Comparison of ENCODE assay signal across 8 cellular contexts in the genomic region with DNA sequence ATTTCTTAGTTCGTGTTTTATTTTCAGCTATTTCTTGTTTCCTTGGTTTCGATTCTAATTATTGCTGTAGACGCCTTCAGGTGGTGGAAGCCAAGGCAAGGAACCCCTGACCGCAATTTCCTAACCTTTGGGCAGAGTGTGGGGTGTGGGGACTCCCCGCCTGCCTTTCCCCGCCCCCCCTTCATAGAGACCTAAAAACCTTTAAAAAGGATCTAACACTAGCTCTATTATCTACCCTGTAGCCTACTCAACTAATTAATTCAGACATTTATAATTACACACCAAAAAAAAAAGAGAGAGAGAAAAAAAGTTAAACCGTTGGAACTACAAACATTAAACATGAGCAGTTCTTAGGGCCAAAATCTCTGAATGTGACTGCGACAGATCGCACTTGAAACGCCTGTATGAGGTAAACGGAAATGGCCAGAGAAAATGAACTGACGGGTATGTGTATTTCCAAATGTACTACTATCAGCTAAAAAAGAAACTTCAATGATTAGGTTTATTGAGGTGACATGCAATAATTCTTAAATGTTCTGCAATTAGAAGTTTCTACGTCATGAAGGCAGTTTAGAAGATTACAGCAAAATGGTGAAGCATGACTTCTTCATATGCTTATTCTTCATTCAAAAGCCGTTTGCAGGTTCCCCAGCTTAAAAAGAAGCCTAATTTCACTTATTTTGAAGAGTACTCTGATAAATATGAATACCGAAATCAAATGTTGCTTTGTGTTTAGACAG. TPM values are rescaled to one million over a fixed set of nuclear protein-coding genes. Genes with fewer than 3 reads are reported as not detected.
A peak's percentile ranks its signal among the peaks of the same experiment; 100 is the strongest.
DNase-seq lines count a peak whose midpoint lies in the region; ATAC-seq and TF ChIP-seq lines count a peak whose summit lies in the region.

No MANE protein-coding gene starts in this region.

- intact Hi-C loops in Panc1 (cut with micrococcal nuclease; ENCODE audit: unreplicated experiment) (no loop called here), adrenal gland (cut with DNase I) (no loop called here)

- in situ Hi-C loops in Panc1 (cut with HindIII; ENCODE audit: low pct_unique_long_range_greater_than_20kb, low sequenced_read_pairs), result no loop called here

- H3K4me1 ChIP-seq in Panc1 (ENCODE audit: control insufficient read depth, insufficient read depth, low read length) (peaks cover 5% of the 10 kb centered on the region), adrenal gland (replicated peaks in 1 of 2) (peaks cover 0 to 10% of the 10 kb centered on the region in 2 donors)

- no peak for TF ChIP-seq POLR2A in adrenal gland (IDR thresholded peaks at IDR 0.05)

- WGBS in adrenal gland, 4 donors, result 40 to 49% (median 42%) methylated on average over 15 of the region's 15 CpGs

- H3K4me3 ChIP-seq in Panc1 (ENCODE audit: low read depth in 2 of 2, low read length in 2 of 2) (peak overlapping the region; percentile 80 to 83), adrenal gland (peak overlapping the region; percentile 31 to 75 (median 66))

- TF ChIP-seq CTCF in Panc1 (IDR thresholded peaks at IDR 0.05), result no peak
- TF ChIP-seq CTCF in adrenal gland (IDR thresholded peaks at IDR 0.05), result no peak

- H3K9me3 ChIP-seq in Panc1 (ENCODE audit: control insufficient read depth, insufficient read depth, low read depth, low read length) (no peaks in the 10 kb centered on the region), adrenal gland (replicated peaks in 1 of 3) (no peaks in the 10 kb centered on the region)

- BruUV-seq in Panc1 (replicated peaks; lab: Mats Ljungman, UMichigan), result no TSS peak

- H3K36me3 ChIP-seq in Panc1 (ENCODE audit: control insufficient read depth, insufficient read depth, low read length), result no peaks in the 10 kb centered on the region
- no peaks in the 10 kb centered on the region for H3K36me3 ChIP-seq in adrenal gland (replicated peaks in 1 of 2)

- no peaks in the 10 kb centered on the region for H3K27me3 ChIP-seq in Panc1 (ENCODE audit: control insufficient read depth, insufficient read depth, low read length)
- no peaks in the 10 kb centered on the region for H3K27me3 ChIP-seq in adrenal gland

- POLR2A ChIA-PET in Panc1 (lab: Charles Lee), result interaction anchor here (0.6 to 1.5 kb wide), 3 partner anchors 19 to 41 kb away, joined by 6 to 7 read pairs (median 6); a partner anchor contains a TSS

- DNase-seq in Panc1 (ENCODE audit: low read depth, low spot score), result no peak
- peak in 1 of 7 donors; percentile 30 for DNase-seq in adrenal gland
- DNase-seq in left lobe of liver (ENCODE audit: low spot score), result no peak
- peak; percentile 25 to 44 for DNase-seq in stimulated activated CD8-positive, alpha-beta memory T cell treated with anti-CD3 and anti-CD28 coated beads, Interleukin-15, amount 100 ng/mL, for 48 hours (ENCODE audit: low read depth in 2 of 2)
- DNase-seq in DMS 273 treated with DMSO at 0.1 percent for 48 hours (lab: John Stamatoyannopoulos, UW), result no peak
- DNase-seq in NCI-H1105 treated with DMSO at 0.1 percent for 48 hours (lab: John Stamatoyannopoulos, UW), result no peak

- peak overlapping the region; percentile 92 for H3K27ac ChIP-seq in Panc1 (ENCODE audit: low read length)
- peak overlapping the region; percentile 60 to 94 (median 88) for H3K27ac ChIP-seq in adrenal gland

- CTCF ChIA-PET in Panc1 (lab: Charles Lee), result no interaction called here

- ATAC-seq in GM18502 (IDR thresholded peaks at IDR 0.05; ENCODE audit: poor library complexity, unreplicated experiment), result peak; percentile 45
- peak; percentile 46 for ATAC-seq in HG02642 (IDR thresholded peaks at IDR 0.05; ENCODE audit: poor library complexity, unreplicated experiment)
- peak; percentile 49 for ATAC-seq in Panc1
- peak; percentile 19 for ATAC-seq in left lobe of liver

RNA-seq across cellular contexts. Expression of a gene that starts 19.0 kb away (rescaled TPM):
- total RNA-seq in Panc1 (2021; ENCODE audit: unreplicated experiment) (22.1 TPM), adrenal gland (10 to 100 TPM; 16.1 to 37.5 (median 29.7) TPM), left lobe of liver (3.7 TPM)
- 3.7 TPM for polyA plus RNA-seq in Panc1 (2012; ENCODE audit: insufficient read length)
- 10 to 100 TPM in 1 of 3 donors, 1 to 10 TPM in 2; 3.5 to 10.8 (median 4.5) TPM for polyA plus RNA-seq in adrenal gland

Comparison
In these comparisons a context has a peak if more than half of its experiments do, and no peak if none do; other contexts are left out.
1. DNase-seq: peak in stimulated activated CD8-positive, alpha-beta memory T cell treated with anti-CD3 and anti-CD28 coated beads, Interleukin-15, amount 100 ng/mL, for 48 hours (2 of 2); none in Panc1 (single experiment), left lobe of liver (single experiment), DMS 273 treated with DMSO at 0.1 percent for 48 hours (single experiment) and NCI-H1105 treated with DMSO at 0.1 percent for 48 hours (single experiment).
2. Peak in every context shown above with its lines, with median percentiles within 50 percentile points of each other: ATAC-seq.